23 cellular contexts compared by ENCODE assay signal in genomic region chr19:42017040-42017439, GRCh38. TPM values are rescaled to one million over a fixed set of nuclear protein-coding genes. Genes with fewer than 3 reads are reported as not detected.
"Had no signal": no experiment of that assay in that cellular context is flagged by ENCODE, and none has a peak within 500 bp of the region (broad histone marks: within the 10 kb centered on the region; RNA-seq: fewer than 3 reads in every experiment).

No MANE protein-coding gene starts in this region.

- H3K4me3 ChIP-seq: esophagus muscularis mucosa, gastrocnemius medialis, heart right ventricle, ovary, right atrium auricular region, sigmoid colon, stomach, thoracic aorta, transverse colon had no signal

- H3K4me1 ChIP-seq: esophagus muscularis mucosa, gastrocnemius medialis, right atrium auricular region, transverse colon had no signal

- DNase-seq: effector memory CD4-positive, alpha-beta T cell; gastrocnemius medialis; heart right ventricle; hypothalamus; kidney glomerular epithelial cell; natural killer cell; ovary; sigmoid colon; small intestine; stimulated activated CD4-positive, alpha-beta T cell treated with anti-CD3 and anti-CD28 coated beads, Interleukin-12 subunit alpha, Interleukin-12 subunit beta, amount 100 ng/mL, for 4 hours; stimulated activated naive CD4-positive, alpha-beta T cell; stomach; substantia nigra; transverse colon had no signal

- H3K27me3 ChIP-seq: esophagus muscularis mucosa, gastrocnemius medialis, heart right ventricle, ovary, right atrium auricular region, sigmoid colon, stomach, transverse colon had no signal

- H3K36me3 ChIP-seq: gastrocnemius medialis, heart right ventricle, ovary, right atrium auricular region, transverse colon had no signal

- FAIRE-seq: endometrium, islet of Langerhans, small intestine had no signal

- H3K27ac ChIP-seq: epithelial cell of prostate, esophagus muscularis mucosa, gastrocnemius medialis, heart right ventricle, ovary, right atrium auricular region, sigmoid colon, stomach, thoracic aorta, transverse colon had no signal

- H3K9me3 ChIP-seq: esophagus muscularis mucosa, gastrocnemius medialis, heart right ventricle, ovary, right atrium auricular region, sigmoid colon, stomach, thoracic aorta, transverse colon had no signal

RNA-seq across cellular contexts. Expression of gene ATP1A3, which starts 23.0 kb away (rescaled TPM):
- total RNA-seq: fibroblast of villous mesenchyme, gastrocnemius medialis, lung microvascular endothelial cell, mesenteric fat pad had no signal

RNA-seq across cellular contexts. Expression of gene GRIK5, which starts 53.0 kb away (rescaled TPM):
- total RNA-seq: fibroblast of villous mesenchyme, lung microvascular endothelial cell had no signal
